ENCODE assay signal across 11 cellular contexts in the genomic region with DNA sequence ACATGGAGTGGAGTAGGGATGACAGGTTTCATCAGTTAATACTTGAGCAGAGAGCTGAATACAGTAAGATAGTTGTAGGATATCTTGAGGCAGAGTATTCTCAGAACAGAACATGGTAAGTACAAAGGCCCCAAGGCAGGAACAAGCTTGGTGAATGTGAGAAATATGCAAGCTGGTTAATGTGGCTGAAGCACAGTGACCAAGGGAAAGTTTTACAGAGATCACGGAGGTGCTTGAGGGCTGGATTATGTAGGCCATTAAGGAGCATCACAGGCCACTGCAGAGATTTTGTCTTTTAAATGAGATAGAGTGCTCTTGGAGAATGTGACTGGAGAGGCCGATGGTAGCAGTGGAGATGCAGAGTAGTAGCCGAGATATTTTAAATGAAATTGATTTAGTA. TPM values are rescaled to one million over a fixed set of nuclear protein-coding genes. Genes with fewer than 3 reads are reported as not detected.
DNase-seq lines count a peak whose midpoint lies in the region; ATAC-seq and TF ChIP-seq lines count a peak whose summit lies in the region.
"Had no signal": no experiment of that assay in that cellular context is flagged by ENCODE, and none has a peak within 500 bp of the region (broad histone marks: within the 10 kb centered on the region; RNA-seq: fewer than 3 reads in every experiment).

No MANE protein-coding gene starts in this region.

- no peaks in the 10 kb centered on the region for H3K9me2 ChIP-seq in SK-N-SH

- no peak for TF ChIP-seq RAD21 in SK-N-SH (IDR thresholded peaks at IDR 0.05; ENCODE audit: low read length)

- DNase-seq in SK-N-SH = no peak
- peak; percentile 41 for DNase-seq in RKO (ENCODE audit: low spot score)
- peak; percentile 4 for DNase-seq in fibroblast of peridontal ligament (ENCODE audit: extremely low read depth)
- no peak for DNase-seq in smooth muscle cell (lab: John Stamatoyannopoulos, UW; ENCODE audit: unreplicated experiment)
- no peak for DNase-seq in KG1 (lab: John Stamatoyannopoulos, UW)
- DNase-seq in cortex of kidney (lab: John Stamatoyannopoulos, UW) = no peak
- no peak for DNase-seq in NCI-H1092 treated with DMSO at 0.1 percent for 48 hours (lab: John Stamatoyannopoulos, UW)
- DNase-seq: 8988T; activated CD4-positive, CD25-positive, alpha-beta regulatory T cell treated with anti-CD3 and anti-CD28 coated beads, Interleukin-2, amount 50 U/mL, for 72 hours; substantia nigra had no signal

- H3K36me3 ChIP-seq in SK-N-SH (replicated peaks in 1 of 2; ENCODE audit: control insufficient read depth in 1 of 2, insufficient read depth in 2 of 2, low read length in 1 of 2) (peaks cover 0 to 21% of the 10 kb centered on the region in 2 experiments), smooth muscle cell (ENCODE audit: low read depth) (no peaks in the 10 kb centered on the region)

- H3K79me2 ChIP-seq in SK-N-SH (ENCODE audit: insufficient read depth) = peaks cover 69% of the 10 kb centered on the region
- H3K79me2 ChIP-seq in smooth muscle cell (ENCODE audit: low read depth) = peaks cover 68% of the 10 kb centered on the region

- POLR2A ChIA-PET in SK-N-SH (lab: Yijun Ruan, JAX) = interaction anchor here (1.0 kb wide), 2 partner anchors 40 to 42 kb away, joined by 3 to 7 read pairs; a partner anchor contains a TSS

- H4K20me1 ChIP-seq in SK-N-SH (ENCODE audit: insufficient read depth) (no peaks in the 10 kb centered on the region; the same call in 1 of the 2 replicates), smooth muscle cell (ENCODE audit: low read depth) (peaks cover 65% of the 10 kb centered on the region)

- H3K4me3 ChIP-seq in SK-N-SH (ENCODE audit: low read depth in 2 of 2, low read length in 1 of 2) (peak overlapping the region; percentile 66 to 73; a peak in 3 of 4 replicates), smooth muscle cell (peak overlapping the region; percentile 64)

- TF ChIP-seq CTCF in SK-N-SH (IDR thresholded peaks at IDR 0.05) = no peak
- TF ChIP-seq CTCF in smooth muscle cell (IDR thresholded peaks at IDR 0.05; ENCODE audit: borderline replicate concordance, insufficient read depth, poor library complexity, severe bottlenecking) = no peak

- ATAC-seq in SK-N-SH treated with all-trans-retinoic acid at 6 μM for 48 hours = no peak

- no peak overlapping the region for H2AFZ ChIP-seq in SK-N-SH (ENCODE audit: low read depth)
- H2AFZ ChIP-seq in smooth muscle cell (ENCODE audit: low read depth) = no peak overlapping the region

- peak overlapping the region; percentile 91; the same call in 1 of the 2 replicates for H3K9ac ChIP-seq in SK-N-SH
- H3K9ac ChIP-seq in smooth muscle cell (ENCODE audit: low read depth) = no peak overlapping the region

- H3K9me3 ChIP-seq in SK-N-SH (no peaks in the 10 kb centered on the region), smooth muscle cell (replicated peaks; ENCODE audit: low read depth) (no peaks in the 10 kb centered on the region)

- peaks cover 12% of the 10 kb centered on the region for H3F3A ChIP-seq in SK-N-SH (replicated peaks; ENCODE audit: insufficient read depth)
- peaks cover 8% of the 10 kb centered on the region for H3F3A ChIP-seq in smooth muscle cell (ENCODE audit: low read depth)

- peak overlapping the region; percentile 59 to 79; a peak in 3 of 4 replicates for H3K27ac ChIP-seq in SK-N-SH (ENCODE audit: low read depth in 2 of 2, low read length in 1 of 2)
- peak overlapping the region; percentile 68 for H3K27ac ChIP-seq in smooth muscle cell (ENCODE audit: low read depth)

- H3K27me3 ChIP-seq in SK-N-SH (ENCODE audit: insufficient read depth) = no peaks in the 10 kb centered on the region
- no peaks in the 10 kb centered on the region for H3K27me3 ChIP-seq in smooth muscle cell (ENCODE audit: low read depth)

- H3K4me1 ChIP-seq in SK-N-SH (ENCODE audit: control insufficient read depth in 1 of 2, insufficient read depth in 2 of 2, low read depth in 1 of 2, low read length in 1 of 2) (peaks cover 13 to 41% of the 10 kb centered on the region in 2 experiments; a peak in 3 of 4 replicates), smooth muscle cell (ENCODE audit: low read depth) (peaks cover 51% of the 10 kb centered on the region)

- 32% methylated on average over 3 of the region's 3 CpGs for WGBS in SK-N-SH (ENCODE audit: low lambda C conversion rate)
- 13% methylated on average over 3 of the region's 3 CpGs for WGBS in smooth muscle cell (ENCODE audit: low lambda C conversion rate)

- H3K4me2 ChIP-seq in SK-N-SH (peak overlapping the region; percentile 91), smooth muscle cell (peak overlapping the region; percentile 98)

- CTCF ChIA-PET in SK-N-SH (lab: Yijun Ruan, JAX) = no interaction called here

- no peak for TF ChIP-seq EP300 in SK-N-SH (IDR thresholded peaks at IDR 0.05; ENCODE audit: borderline replicate concordance in 1 of 2, low read depth in 1 of 2, low read length in 1 of 2)

TF ChIP-seq in SK-N-SH, 30 proteins besides CTCF, POLR2A, EP300 and RAD21:
- no peak; the same call in 1 of the 2 replicates for TF ChIP-seq POLR2AphosphoS5 (IDR thresholded peaks at IDR 0.05; ENCODE audit: low read depth, low read length)
- TF ChIP-seq FOXM1 (IDR thresholded peaks at IDR 0.05; ENCODE audit: low read depth) = no peak
TF ChIP-seq in SK-N-SH: peak in this region for 0.

TF ChIP-seq in SK-N-SH treated with all-trans-retinoic acid at 6 μM for 48 hours, 23 proteins besides CTCF, POLR2A, EP300 and RAD21 (continues in another document):
- TF ChIP-seq BACH2 (CRISPR knock-in tag; IDR thresholded peaks at IDR 0.05; ENCODE audit: borderline replicate concordance) (no peak), ZNF70 (CRISPR knock-in tag; IDR thresholded peaks at IDR 0.05) (no peak), ZNF565 (CRISPR knock-in tag; conservative IDR thresholded peaks at IDR 0.05; ENCODE audit: low read depth) (no peak), ZFP30 (CRISPR knock-in tag; IDR thresholded peaks at IDR 0.05) (no peak), ESRRG (CRISPR knock-in tag; IDR thresholded peaks at IDR 0.05) (no peak), GLIS3 (CRISPR knock-in tag; IDR thresholded peaks at IDR 0.05) (no peak), CSDC2 (CRISPR knock-in tag; IDR thresholded peaks at IDR 0.05) (no peak), ZC3H10 (CRISPR knock-in tag; IDR thresholded peaks at IDR 0.05) (no peak), TOX (CRISPR knock-in tag; IDR thresholded peaks at IDR 0.05; ENCODE audit: borderline replicate concordance) (no peak), ZFP3 (CRISPR knock-in tag; IDR thresholded peaks at IDR 0.05) (no peak), ISL1 (CRISPR knock-in tag; IDR thresholded peaks at IDR 0.05) (no peak), OSR1 (CRISPR knock-in tag; IDR thresholded peaks at IDR 0.05) (no peak), PATZ1 (CRISPR knock-in tag; IDR thresholded peaks at IDR 0.05; ENCODE audit: borderline replicate concordance) (no peak), ZNF8 (CRISPR knock-in tag; IDR thresholded peaks at IDR 0.05) (no peak)
- TF ChIP-seq, protein P1, sequence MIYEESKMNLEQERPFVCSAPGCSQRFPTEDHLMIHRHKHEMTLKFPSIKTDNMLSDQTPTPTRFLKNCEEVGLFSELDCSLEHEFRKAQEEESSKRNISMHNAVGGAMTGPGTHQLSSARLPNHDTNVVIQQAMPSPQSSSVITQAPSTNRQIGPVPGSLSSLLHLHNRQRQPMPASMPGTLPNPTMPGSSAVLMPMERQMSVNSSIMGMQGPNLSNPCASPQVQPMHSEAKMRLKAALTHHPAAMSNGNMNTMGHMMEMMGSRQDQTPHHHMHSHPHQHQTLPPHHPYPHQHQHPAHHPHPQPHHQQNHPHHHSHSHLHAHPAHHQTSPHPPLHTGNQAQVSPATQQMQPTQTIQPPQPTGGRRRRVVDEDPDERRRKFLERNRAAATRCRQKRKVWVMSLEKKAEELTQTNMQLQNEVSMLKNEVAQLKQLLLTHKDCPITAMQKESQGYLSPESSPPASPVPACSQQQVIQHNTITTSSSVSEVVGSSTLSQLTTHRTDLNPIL (CRISPR knock-in tag; IDR thresholded peaks at IDR 0.05; ENCODE audit: low read depth) = no peak
- TF ChIP-seq, protein P2, sequence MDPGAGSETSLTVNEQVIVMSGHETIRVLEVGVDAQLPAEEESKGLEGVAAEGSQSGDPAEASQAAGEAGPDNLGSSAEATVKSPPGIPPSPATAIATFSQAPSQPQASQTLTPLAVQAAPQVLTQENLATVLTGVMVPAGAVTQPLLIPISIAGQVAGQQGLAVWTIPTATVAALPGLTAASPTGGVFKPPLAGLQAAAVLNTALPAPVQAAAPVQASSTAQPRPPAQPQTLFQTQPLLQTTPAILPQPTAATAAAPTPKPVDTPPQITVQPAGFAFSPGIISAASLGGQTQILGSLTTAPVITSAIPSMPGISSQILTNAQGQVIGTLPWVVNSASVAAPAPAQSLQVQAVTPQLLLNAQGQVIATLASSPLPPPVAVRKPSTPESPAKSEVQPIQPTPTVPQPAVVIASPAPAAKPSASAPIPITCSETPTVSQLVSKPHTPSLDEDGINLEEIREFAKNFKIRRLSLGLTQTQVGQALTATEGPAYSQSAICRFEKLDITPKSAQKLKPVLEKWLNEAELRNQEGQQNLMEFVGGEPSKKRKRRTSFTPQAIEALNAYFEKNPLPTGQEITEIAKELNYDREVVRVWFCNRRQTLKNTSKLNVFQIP (CRISPR knock-in tag; IDR thresholded peaks at IDR 0.05; ENCODE audit: borderline replicate concordance, low read depth) = no peak

RNA-seq across cellular contexts. Expression of gene BOLA1, which starts 54.0 kb away (rescaled TPM):
- 19.9 and 24.6 TPM in 2 replicates for polyA plus RNA-seq in SK-N-SH (2012; rRNA removed)
- 15.0 and 19.3 TPM in 2 replicates for polyA plus RNA-seq in SK-N-SH (2012; cell fraction: cytosol; rRNA removed)
- 25.0 and 36.1 TPM in 2 replicates for polyA plus RNA-seq in SK-N-SH (2012; cell fraction: nucleus; rRNA removed)
- 14.3 and 21.3 TPM in 2 replicates for total RNA-seq in smooth muscle cell
- 25.7 and 27.4 TPM in 2 replicates for polyA plus RNA-seq in smooth muscle cell

Comparison
In these comparisons a context has a peak if more than half of its experiments do, and no peak if none do; other contexts are left out.
1. DNase-seq: peak in RKO (single experiment) and fibroblast of peridontal ligament (single experiment); none in SK-N-SH (single experiment), smooth muscle cell (single experiment), KG1 (single experiment), cortex of kidney (single experiment) and NCI-H1092 treated with DMSO at 0.1 percent for 48 hours (single experiment).